Comparison of ENCODE assay signal across 24 cellular contexts in the genomic region with DNA sequence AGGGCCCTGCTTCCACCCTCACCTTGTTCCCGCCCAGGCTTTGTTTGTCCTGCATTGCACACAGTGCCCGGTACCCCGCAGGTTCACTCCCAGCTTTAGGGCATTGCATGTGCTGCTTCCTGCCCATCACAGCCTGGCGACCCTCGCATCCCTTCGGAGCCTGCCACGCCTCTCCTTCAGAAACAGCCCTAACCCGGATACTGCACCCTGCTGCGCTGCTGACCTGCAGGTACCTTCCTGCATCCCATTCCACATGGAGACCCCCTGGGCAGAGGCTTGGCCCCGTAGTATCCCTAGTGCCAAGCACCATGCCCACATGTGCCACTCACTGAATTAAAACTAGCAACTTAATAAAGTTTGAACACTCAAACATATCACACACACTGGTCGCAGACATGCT. TPM values are rescaled to one million over a fixed set of nuclear protein-coding genes. Genes with fewer than 3 reads are reported as not detected.
"Had no signal": no experiment of that assay in that cellular context is flagged by ENCODE, and none has a peak within 500 bp of the region (broad histone marks: within the 10 kb centered on the region; RNA-seq: fewer than 3 reads in every experiment).

No MANE protein-coding gene starts in this region.

- H3K27me3 ChIP-seq: MG63, SJSA1 had no signal

- H3K36me3 ChIP-seq: MG63, SJSA1 had no signal

- H3K4me1 ChIP-seq: SJSA1 had no signal

- H3K9me3 ChIP-seq: MG63 had no signal

- H3K27ac ChIP-seq: SJSA1, SK-N-MC had no signal

- DNase-seq: IMR-90, Karpas-422, KG1, MG63, NCI-H1092, NCI-H1105 treated with DMSO at 0.1 percent for 48 hours, NCI-H1417 treated with DMSO at 0.1 percent for 48 hours, NCI-H1694 treated with DMSO at 0.1 percent for 48 hours, NCI-H1930, NCI-H2081, NCI-H2107, NCI-H2171, NCI-H226, NCI-H446, NCI-H510A, NCI-H524 treated with DMSO at 0.1 percent for 48 hours, NCI-H774, Right ventricle myocardium superior, RPMI8226, SIG-M5 had no signal

- H3K4me3 ChIP-seq: MG63, SJSA1, SK-N-MC had no signal

RNA-seq across cellular contexts. Expression of a gene that starts 19.8 kb away (rescaled TPM):
- total RNA-seq: HepG2, HT1080, IMR-90, Right ventricle myocardium superior had no signal
- polyA plus RNA-seq: HepG2, IMR-90 had no signal
